Comparison of ENCODE assay signal across 9 cellular contexts in genomic region chr20:50762435-50763201, GRCh38. TPM values are rescaled to one million over a fixed set of nuclear protein-coding genes. Genes with fewer than 3 reads are reported as not detected.
DNase-seq lines count a peak whose midpoint lies in the region; ATAC-seq and TF ChIP-seq lines count a peak whose summit lies in the region.
"Had no signal": no experiment of that assay in that cellular context is flagged by ENCODE, and none has a peak within 500 bp of the region (broad histone marks: within the 10 kb centered on the region; RNA-seq: fewer than 3 reads in every experiment).

No MANE protein-coding gene starts in this region.

- peaks cover 26% of the 10 kb centered on the region for H3K4me1 Mint-ChIP-seq in endodermal cell
- peaks cover 44% of the 10 kb centered on the region for H3K4me1 Mint-ChIP-seq in mesothelial cell of epicardium

- peaks cover 13% of the 10 kb centered on the region for H3K4me1 ChIP-seq in endodermal cell (ENCODE audit: control insufficient read depth, insufficient read depth, low read length)
- H3K4me1 ChIP-seq in vagina = peaks cover 22% of the 10 kb centered on the region

- 94 to 95% methylated on average over 6 to 12 of the region's 12 CpGs for WGBS in endodermal cell (ENCODE audit: insufficient coverage in 1 of 2, insufficient read length in 1 of 2), 2 experiments

- H3K4me3 ChIP-seq in endodermal cell (ENCODE audit: low read length) (no peak overlapping the region), vagina (no peak overlapping the region)

- H3K4me3 Mint-ChIP-seq in endodermal cell = no peak overlapping the region
- no peak overlapping the region for H3K4me3 Mint-ChIP-seq in mesothelial cell of epicardium

- H3K9me3 ChIP-seq in endodermal cell (ENCODE audit: control insufficient read depth, low read length) (no peaks in the 10 kb centered on the region), vagina (no peaks in the 10 kb centered on the region)

- H3K27ac Mint-ChIP-seq in endodermal cell (peak overlapping the region; percentile 92), mesothelial cell of epicardium (peak overlapping the region; percentile 99)

- TF ChIP-seq CTCF in endodermal cell (conservative IDR thresholded peaks at IDR 0.05) (no peak), mesothelial cell of epicardium (IDR thresholded peaks at IDR 0.05; ENCODE audit: unreplicated experiment) (no peak), vagina (IDR thresholded peaks at IDR 0.05) (no peak)

- H3K27ac ChIP-seq in endodermal cell (ENCODE audit: low read depth, low read length) (no peak overlapping the region), vagina (peak overlapping the region; percentile 53)

- no peak for ATAC-seq in GM21717 (IDR thresholded peaks at IDR 0.05; ENCODE audit: unreplicated experiment)

- H3K9me3 Mint-ChIP-seq in endodermal cell (no peaks in the 10 kb centered on the region), mesothelial cell of epicardium (no peaks in the 10 kb centered on the region)

- intact Hi-C loops in vagina (cut with DNase I) = no loop called here

- DNase-seq in NCI-H2081 (lab: John Stamatoyannopoulos, UW) (peak; percentile 7 to 30), NCI-H2081 treated with DMSO at 0.1 percent for 48 hours (lab: John Stamatoyannopoulos, UW) (no peak), endodermal cell (no peak), mesothelial cell of epicardium (ENCODE audit: low spot score in 2 of 2, unreplicated experiment in 2 of 2) (peak in 1 of 2 experiments; percentile 21), vagina (ENCODE audit: extremely low spot score in 2 of 2) (peak; percentile 64 to 86), activated gamma-delta T cell treated with Interleukin-2 at 50 U/mL for 16 hours (no peak)
- DNase-seq in stimulated activated CD4-positive, alpha-beta T cell treated with anti-CD3 and anti-CD28 coated beads, Interleukin-2, amount 100 ng/mL, for 24 hours = no peak
- DNase-seq: activated CD4-positive, alpha-beta T cell treated with anti-CD3 and anti-CD28 coated beads for 48 hours had no signal

- no peak overlapping the region for H3K9ac ChIP-seq in endodermal cell (ENCODE audit: extremely low read depth, low read length, poor library complexity, severe bottlenecking)

- no peaks in the 10 kb centered on the region for H3K27me3 Mint-ChIP-seq in endodermal cell (ENCODE audit: insufficient read depth)
- H3K27me3 Mint-ChIP-seq in mesothelial cell of epicardium (ENCODE audit: low read depth) = no peaks in the 10 kb centered on the region

- H3K36me3 ChIP-seq in endodermal cell (ENCODE audit: control insufficient read depth, insufficient read depth, low read length) (no peaks in the 10 kb centered on the region), vagina (no peaks in the 10 kb centered on the region)

- H3K27me3 ChIP-seq in endodermal cell (ENCODE audit: control insufficient read depth, insufficient read depth, low read length, poor library complexity, severe bottlenecking) = no peaks in the 10 kb centered on the region
- no peaks in the 10 kb centered on the region for H3K27me3 ChIP-seq in vagina

- H3K36me3 Mint-ChIP-seq in endodermal cell (ENCODE audit: low read depth) (no peaks in the 10 kb centered on the region), mesothelial cell of epicardium (no peaks in the 10 kb centered on the region)

- no peak for TF ChIP-seq POLR2A in vagina (IDR thresholded peaks at IDR 0.05)

RNA-seq across cellular contexts. Expression of gene PARD6B, which starts 31.2 kb away (rescaled TPM):
- 10 to 100 TPM; 29.0 to 36.7 TPM for total RNA-seq in endodermal cell
- polyA plus RNA-seq in endodermal cell (2013, experiment 1 of 2) = 5.8 TPM
- 7.0 TPM for polyA plus RNA-seq in endodermal cell (2013, experiment 2 of 2)
- 52.2 to 59.5 TPM (median 53.0 TPM) in 3 replicates for total RNA-seq in mesothelial cell of epicardium
- total RNA-seq in vagina = 4.7 TPM

RNA-seq across cellular contexts. Expression of gene BCAS4, which starts 32.2 kb away (rescaled TPM):
- 10 to 100 TPM in 1 of 2 donors, 1 to 10 TPM in 1; 9.5 to 25.2 TPM for total RNA-seq in endodermal cell
- 10.0 TPM for polyA plus RNA-seq in endodermal cell (2013, experiment 1 of 2)
- 10.5 TPM for polyA plus RNA-seq in endodermal cell (2013, experiment 2 of 2)
- total RNA-seq in mesothelial cell of epicardium = 12.9 to 15.9 TPM (median 15.2 TPM) in 3 replicates
- 1.7 TPM for total RNA-seq in vagina

Comparison
In these comparisons a context has a peak if more than half of its experiments do, and no peak if none do; other contexts are left out.
1. DNase-seq: peak in NCI-H2081 (2 of 2) and vagina (2 of 2); none in NCI-H2081 treated with DMSO at 0.1 percent for 48 hours (single experiment), endodermal cell (single experiment), stimulated activated CD4-positive, alpha-beta T cell treated with anti-CD3 and anti-CD28 coated beads, Interleukin-2, amount 100 ng/mL, for 24 hours (0 of 2) and activated gamma-delta T cell treated with Interleukin-2 at 50 U/mL for 16 hours (single experiment).